Comparison of ENCODE assay signal across 17 cellular contexts in genomic region chr12:130526813-130527212, GRCh38.
DNase-seq lines count a peak whose midpoint lies in the region; ATAC-seq and TF ChIP-seq lines count a peak whose summit lies in the region.
"Had no signal": no experiment of that assay in that cellular context is flagged by ENCODE, and none has a peak within 500 bp of the region (broad histone marks: within the 10 kb centered on the region; RNA-seq: fewer than 3 reads in every experiment).

No MANE protein-coding gene starts in this region.

- H3K4me1 Mint-ChIP-seq in activated CD4-positive, alpha-beta T cell treated with anti-CD3 and anti-CD28 coated beads, Interleukin-2, amount 10 ng/mL, durations not matched to agents 7 days and 5 days = no peaks in the 10 kb centered on the region
- H3K4me1 Mint-ChIP-seq in activated CD4-positive, alpha-beta T cell treated with anti-CD3 and anti-CD28 coated beads, Interleukin-2, amount 10 ng/mL, durations not matched to agents 24 days and 14 days = no peaks in the 10 kb centered on the region

- ATAC-seq in PC-3 = no peak
- ATAC-seq in HG02642 (IDR thresholded peaks at IDR 0.05; ENCODE audit: poor library complexity, unreplicated experiment) = no peak
- ATAC-seq: activated T-cell treated with anti-CD3 and anti-CD28 coated beads, Interleukin-2, amount 50 U/mL, for 4 hours had no signal

- no peaks in the 10 kb centered on the region for H3K27me3 Mint-ChIP-seq in activated CD4-positive, alpha-beta T cell treated with anti-CD3 and anti-CD28 coated beads, Interleukin-2, amount 10 ng/mL, durations not matched to agents 7 days and 5 days
- H3K27me3 Mint-ChIP-seq in activated CD4-positive, alpha-beta T cell treated with anti-CD3 and anti-CD28 coated beads, Interleukin-2, amount 10 ng/mL, durations not matched to agents 24 days and 14 days = no peaks in the 10 kb centered on the region

- H3F3A ChIP-seq in PC-3 (ENCODE audit: low read length, unreplicated experiment) = no peaks in the 10 kb centered on the region

- H3K79me2 ChIP-seq in PC-3 (ENCODE audit: low read length) = no peaks in the 10 kb centered on the region

- H3K27ac Mint-ChIP-seq in activated CD4-positive, alpha-beta T cell treated with anti-CD3 and anti-CD28 coated beads, Interleukin-2, amount 10 ng/mL, durations not matched to agents 7 days and 5 days = no peak overlapping the region
- H3K27ac Mint-ChIP-seq in activated CD4-positive, alpha-beta T cell treated with anti-CD3 and anti-CD28 coated beads, Interleukin-2, amount 10 ng/mL, durations not matched to agents 24 days and 14 days = no peak overlapping the region

- H3K4me1 ChIP-seq in PC-3 (ENCODE audit: insufficient read depth, low read length) = no peaks in the 10 kb centered on the region
- no peaks in the 10 kb centered on the region for H3K4me1 ChIP-seq in thyroid gland
- H3K4me1 ChIP-seq: ascending aorta had no signal

- peak; percentile 7 for DNase-seq in activated CD4-positive, alpha-beta T cell treated with anti-CD3 and anti-CD28 coated beads, Interleukin-2, amount 10 ng/mL, durations not matched to agents 7 days and 5 days
- DNase-seq in activated CD4-positive, alpha-beta T cell treated with anti-CD3 and anti-CD28 coated beads, Interleukin-2, amount 10 ng/mL, durations not matched to agents 24 days and 14 days = no peak
- DNase-seq in PC-3 (peak; percentile 1), erythroblast (lab: John Stamatoyannopoulos, UW) (peak; percentile 2 to 19), thyroid gland (peak; percentile 21 to 50), globus pallidus (ENCODE audit: low spot score) (no peak), NCI-H1105 treated with DMSO at 0.1 percent for 48 hours (lab: John Stamatoyannopoulos, UW) (no peak)
- DNase-seq: activated T-cell treated with anti-CD3 and anti-CD28 coated beads, Interleukin-2, amount 50 U/mL, for 4 hours; DMS79 treated with DMSO at 0.1 percent for 48 hours; head of caudate nucleus; mammary epithelial cell; NCI-H1092 treated with DMSO at 0.1 percent for 48 hours; NCI-H524; Right ventricle myocardium superior had no signal

- no peaks in the 10 kb centered on the region for H4K20me1 ChIP-seq in PC-3 (ENCODE audit: low read length)

- CTCF ChIA-PET in activated CD4-positive, alpha-beta T cell treated with anti-CD3 and anti-CD28 coated beads, Interleukin-2, amount 10 ng/mL, durations not matched to agents 7 days and 5 days (lab: Charles Lee) = no interaction called here
- CTCF ChIA-PET in PC-3 (lab: Charles Lee) = no interaction called here

- H3K9ac ChIP-seq in PC-3 (ENCODE audit: low read length) = no peak overlapping the region

- no peak overlapping the region for H3K4me3 Mint-ChIP-seq in activated CD4-positive, alpha-beta T cell treated with anti-CD3 and anti-CD28 coated beads, Interleukin-2, amount 10 ng/mL, durations not matched to agents 7 days and 5 days
- no peak overlapping the region for H3K4me3 Mint-ChIP-seq in activated CD4-positive, alpha-beta T cell treated with anti-CD3 and anti-CD28 coated beads, Interleukin-2, amount 10 ng/mL, durations not matched to agents 24 days and 14 days
- H3K4me3 Mint-ChIP-seq: activated T-cell treated with anti-CD3 and anti-CD28 coated beads, Interleukin-2, amount 50 U/mL, for 4 hours had no signal

- POLR2A ChIA-PET in activated CD4-positive, alpha-beta T cell treated with anti-CD3 and anti-CD28 coated beads, Interleukin-2, amount 10 ng/mL, durations not matched to agents 7 days and 5 days (lab: Charles Lee) = no interaction called here
- POLR2A ChIA-PET in PC-3 (lab: Charles Lee; ENCODE audit: unreplicated experiment) = no interaction called here

- H3K36me3 ChIP-seq in PC-3 (ENCODE audit: low read depth, low read length) = no peaks in the 10 kb centered on the region
- no peaks in the 10 kb centered on the region for H3K36me3 ChIP-seq in thyroid gland
- H3K36me3 ChIP-seq: ascending aorta had no signal

- H3K4me3 ChIP-seq in PC-3 (ENCODE audit: low read length) (no peak overlapping the region), thyroid gland (replicated peaks in 1 of 3) (no peak overlapping the region)
- H3K4me3 ChIP-seq: ascending aorta had no signal

- H3K27ac ChIP-seq in PC-3 (ENCODE audit: low read length) (no peak overlapping the region), thyroid gland (no peak overlapping the region)
- H3K27ac ChIP-seq: ascending aorta, HL-60 had no signal

- H3K9me3 ChIP-seq in PC-3 (ENCODE audit: low read length) = no peaks in the 10 kb centered on the region
- no peaks in the 10 kb centered on the region for H3K9me3 ChIP-seq in thyroid gland
- H3K9me3 ChIP-seq: ascending aorta had no signal

- H3K27me3 ChIP-seq in PC-3 (ENCODE audit: low read length) (no peaks in the 10 kb centered on the region), thyroid gland (no peaks in the 10 kb centered on the region)
- H3K27me3 ChIP-seq: ascending aorta had no signal

- intact Hi-C loops in activated CD4-positive, alpha-beta T cell treated with anti-CD3 and anti-CD28 coated beads, Interleukin-2, amount 10 ng/mL, durations not matched to agents 24 days and 14 days (cut with micrococcal nuclease) = no loop called here
- intact Hi-C loops in PC-3 (cut with micrococcal nuclease) = no loop called here
- intact Hi-C loops in thyroid gland (cut with DNase I) = no loop called here

- H3K4me2 ChIP-seq in PC-3 (ENCODE audit: low read length) = no peak overlapping the region

- TF ChIP-seq POLR2A in erythroblast (IDR thresholded peaks at IDR 0.05; ENCODE audit: low read length) = no peak
- TF ChIP-seq POLR2A in thyroid gland (IDR thresholded peaks at IDR 0.05) = no peak

- no peaks in the 10 kb centered on the region for H3K9me2 ChIP-seq in PC-3 (replicated peaks; ENCODE audit: low read length)

- no peak overlapping the region for H2AFZ ChIP-seq in PC-3 (ENCODE audit: low read length)

- no peaks in the 10 kb centered on the region for H3K36me3 Mint-ChIP-seq in activated CD4-positive, alpha-beta T cell treated with anti-CD3 and anti-CD28 coated beads, Interleukin-2, amount 10 ng/mL, durations not matched to agents 7 days and 5 days (ENCODE audit: low read depth)
- no peaks in the 10 kb centered on the region for H3K36me3 Mint-ChIP-seq in activated CD4-positive, alpha-beta T cell treated with anti-CD3 and anti-CD28 coated beads, Interleukin-2, amount 10 ng/mL, durations not matched to agents 24 days and 14 days (ENCODE audit: low read depth)

- 5 to 10% methylated on average over 6 of the region's 6 CpGs for WGBS in thyroid gland, 2 donors

- no TSS peak for BruUV-seq in PC-3 (replicated peaks; lab: Mats Ljungman, UMichigan)

- TF ChIP-seq CTCF in PC-3 (conservative IDR thresholded peaks at IDR 0.05; ENCODE audit: low read depth, low read length) (no peak), thyroid gland (IDR thresholded peaks at IDR 0.05) (no peak)

- H3K9me3 Mint-ChIP-seq in activated CD4-positive, alpha-beta T cell treated with anti-CD3 and anti-CD28 coated beads, Interleukin-2, amount 10 ng/mL, durations not matched to agents 7 days and 5 days = no peaks in the 10 kb centered on the region
- no peaks in the 10 kb centered on the region for H3K9me3 Mint-ChIP-seq in activated CD4-positive, alpha-beta T cell treated with anti-CD3 and anti-CD28 coated beads, Interleukin-2, amount 10 ng/mL, durations not matched to agents 24 days and 14 days

Comparison
In these comparisons a context has a peak if more than half of its experiments do, and no peak if none do; other contexts are left out.
1. DNase-seq: peak in activated CD4-positive, alpha-beta T cell treated with anti-CD3 and anti-CD28 coated beads, Interleukin-2, amount 10 ng/mL, durations not matched to agents 7 days and 5 days (single experiment), PC-3 (single experiment), erythroblast (2 of 2) and thyroid gland (2 of 2); none in activated CD4-positive, alpha-beta T cell treated with anti-CD3 and anti-CD28 coated beads, Interleukin-2, amount 10 ng/mL, durations not matched to agents 24 days and 14 days (single experiment), globus pallidus (single experiment) and NCI-H1105 treated with DMSO at 0.1 percent for 48 hours (single experiment).